1 cellular context compared by ENCODE assay signal in the genomic region with DNA sequence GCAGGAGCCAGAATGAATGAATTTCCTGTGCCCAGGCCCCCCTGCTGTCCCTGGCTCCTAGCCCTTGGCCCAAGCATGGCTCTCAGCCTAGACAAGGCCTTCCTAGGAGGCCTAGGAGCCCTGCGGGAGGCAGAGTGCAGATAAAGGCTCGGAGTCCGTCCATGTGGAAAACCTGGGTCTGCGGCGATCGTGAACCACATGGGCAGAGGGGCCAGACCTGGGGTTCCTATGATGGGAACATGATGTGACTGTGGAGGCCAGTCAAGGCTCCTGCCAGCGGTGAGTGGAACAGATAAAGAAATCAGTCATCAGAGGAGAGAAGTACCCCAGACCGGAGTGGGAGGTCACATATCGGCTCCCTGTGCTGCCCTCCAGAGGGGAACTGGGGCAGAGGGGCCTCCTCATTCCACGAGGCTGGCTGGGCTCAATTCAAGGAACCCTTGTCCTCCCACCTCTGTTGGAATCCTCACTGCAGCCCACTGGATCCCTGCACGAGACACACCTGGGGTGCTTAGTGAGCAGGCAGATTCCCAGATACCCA.
TF ChIP-seq lines count a peak whose summit lies in the region.

No MANE protein-coding gene starts in this region.

TF ChIP-seq in HepG2, 621 proteins besides CTCF, POLR2A, EP300 and RAD21 (continued from another document and continues in another):
- TF ChIP-seq, protein P1, sequence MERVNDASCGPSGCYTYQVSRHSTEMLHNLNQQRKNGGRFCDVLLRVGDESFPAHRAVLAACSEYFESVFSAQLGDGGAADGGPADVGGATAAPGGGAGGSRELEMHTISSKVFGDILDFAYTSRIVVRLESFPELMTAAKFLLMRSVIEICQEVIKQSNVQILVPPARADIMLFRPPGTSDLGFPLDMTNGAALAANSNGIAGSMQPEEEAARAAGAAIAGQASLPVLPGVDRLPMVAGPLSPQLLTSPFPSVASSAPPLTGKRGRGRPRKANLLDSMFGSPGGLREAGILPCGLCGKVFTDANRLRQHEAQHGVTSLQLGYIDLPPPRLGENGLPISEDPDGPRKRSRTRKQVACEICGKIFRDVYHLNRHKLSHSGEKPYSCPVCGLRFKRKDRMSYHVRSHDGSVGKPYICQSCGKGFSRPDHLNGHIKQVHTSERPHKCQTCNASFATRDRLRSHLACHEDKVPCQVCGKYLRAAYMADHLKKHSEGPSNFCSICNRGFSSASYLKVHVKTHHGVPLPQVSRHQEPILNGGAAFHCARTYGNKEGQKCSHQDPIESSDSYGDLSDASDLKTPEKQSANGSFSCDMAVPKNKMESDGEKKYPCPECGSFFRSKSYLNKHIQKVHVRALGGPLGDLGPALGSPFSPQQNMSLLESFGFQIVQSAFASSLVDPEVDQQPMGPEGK (CRISPR knock-in tag; IDR thresholded peaks at IDR 0.05): peak; percentile 41; the same call in 1 of the 2 replicates
- TF ChIP-seq ZNF772 (CRISPR knock-in tag; IDR thresholded peaks at IDR 0.05): no peak
- TF ChIP-seq, protein P2, sequence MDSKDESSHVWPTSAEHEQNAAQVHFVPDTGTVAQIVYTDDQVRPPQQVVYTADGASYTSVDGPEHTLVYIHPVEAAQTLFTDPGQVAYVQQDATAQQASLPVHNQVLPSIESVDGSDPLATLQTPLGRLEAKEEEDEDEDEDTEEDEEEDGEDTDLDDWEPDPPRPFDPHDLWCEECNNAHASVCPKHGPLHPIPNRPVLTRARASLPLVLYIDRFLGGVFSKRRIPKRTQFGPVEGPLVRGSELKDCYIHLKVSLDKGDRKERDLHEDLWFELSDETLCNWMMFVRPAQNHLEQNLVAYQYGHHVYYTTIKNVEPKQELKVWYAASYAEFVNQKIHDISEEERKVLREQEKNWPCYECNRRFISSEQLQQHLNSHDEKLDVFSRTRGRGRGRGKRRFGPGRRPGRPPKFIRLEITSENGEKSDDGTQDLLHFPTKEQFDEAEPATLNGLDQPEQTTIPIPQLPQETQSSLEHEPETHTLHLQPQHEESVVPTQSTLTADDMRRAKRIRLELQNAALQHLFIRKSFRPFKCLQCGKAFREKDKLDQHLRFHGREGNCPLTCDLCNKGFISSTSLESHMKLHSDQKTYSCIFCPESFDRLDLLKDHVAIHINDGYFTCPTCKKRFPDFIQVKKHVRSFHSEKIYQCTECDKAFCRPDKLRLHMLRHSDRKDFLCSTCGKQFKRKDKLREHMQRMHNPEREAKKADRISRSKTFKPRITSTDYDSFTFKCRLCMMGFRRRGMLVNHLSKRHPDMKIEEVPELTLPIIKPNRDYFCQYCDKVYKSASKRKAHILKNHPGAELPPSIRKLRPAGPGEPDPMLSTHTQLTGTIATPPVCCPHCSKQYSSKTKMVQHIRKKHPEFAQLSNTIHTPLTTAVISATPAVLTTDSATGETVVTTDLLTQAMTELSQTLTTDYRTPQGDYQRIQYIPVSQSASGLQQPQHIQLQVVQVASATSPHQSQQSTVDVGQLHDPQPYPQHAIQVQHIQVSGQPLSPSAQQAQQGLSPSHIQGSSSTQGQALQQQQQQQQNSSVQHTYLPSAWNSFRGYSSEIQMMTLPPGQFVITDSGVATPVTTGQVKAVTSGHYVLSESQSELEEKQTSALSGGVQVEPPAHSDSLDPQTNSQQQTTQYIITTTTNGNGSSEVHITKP (CRISPR knock-in tag; IDR thresholded peaks at IDR 0.05; ENCODE audit: low read depth): no peak
- 0 out of 2 replicates have a peak, but pooled peaks have one; percentile 32 for TF ChIP-seq BCL6 (CRISPR knock-in tag; IDR thresholded peaks at IDR 0.05)
- no peak for TF ChIP-seq PLRG1 (conservative IDR thresholded peaks at IDR 0.05)
- TF ChIP-seq JARID2 (CRISPR knock-in tag; IDR thresholded peaks at IDR 0.05; ENCODE audit: insufficient replicate concordance): no peak
- TF ChIP-seq, protein P3, sequence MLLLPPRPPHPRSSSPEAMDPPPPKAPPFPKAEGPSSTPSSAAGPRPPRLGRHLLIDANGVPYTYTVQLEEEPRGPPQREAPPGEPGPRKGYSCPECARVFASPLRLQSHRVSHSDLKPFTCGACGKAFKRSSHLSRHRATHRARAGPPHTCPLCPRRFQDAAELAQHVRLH (CRISPR knock-in tag; IDR thresholded peaks at IDR 0.05; ENCODE audit: borderline replicate concordance, low read depth): peak; percentile 48; the same call in 1 of the 2 replicates
- TF ChIP-seq ZNF782 (CRISPR knock-in tag; IDR thresholded peaks at IDR 0.05; ENCODE audit: borderline replicate concordance): peak; percentile 48; the same call in 1 of the 2 replicates
- no peak for TF ChIP-seq ZNF747 (CRISPR knock-in tag; IDR thresholded peaks at IDR 0.05; ENCODE audit: borderline replicate concordance)
- TF ChIP-seq KLF16 (CRISPR knock-in tag; IDR thresholded peaks at IDR 0.05): no peak
- TF ChIP-seq, protein P4, sequence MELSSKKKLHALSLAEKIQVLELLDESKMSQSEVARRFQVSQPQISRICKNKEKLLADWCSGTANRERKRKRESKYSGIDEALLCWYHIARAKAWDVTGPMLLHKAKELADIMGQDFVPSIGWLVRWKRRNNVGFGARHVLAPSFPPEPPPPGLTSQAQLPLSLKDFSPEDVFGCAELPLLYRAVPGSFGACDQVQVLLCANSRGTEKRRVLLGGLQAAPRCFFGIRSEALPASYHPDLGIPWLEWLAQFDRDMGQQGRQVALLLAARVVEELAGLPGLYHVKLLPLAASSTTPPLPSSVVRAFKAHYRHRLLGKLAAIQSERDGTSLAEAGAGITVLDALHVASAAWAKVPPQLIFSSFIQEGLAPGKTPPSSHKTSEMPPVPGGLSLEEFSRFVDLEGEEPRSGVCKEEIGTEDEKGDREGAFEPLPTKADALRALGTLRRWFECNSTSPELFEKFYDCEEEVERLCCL (CRISPR knock-in tag; IDR thresholded peaks at IDR 0.05; ENCODE audit: borderline replicate concordance): no peak
- no peak for TF ChIP-seq TP53 (CRISPR knock-in tag; conservative IDR thresholded peaks at IDR 0.05)
- TF ChIP-seq ZNF552 (CRISPR knock-in tag; IDR thresholded peaks at IDR 0.05; ENCODE audit: borderline replicate concordance): no peak
- TF ChIP-seq, protein P5, sequence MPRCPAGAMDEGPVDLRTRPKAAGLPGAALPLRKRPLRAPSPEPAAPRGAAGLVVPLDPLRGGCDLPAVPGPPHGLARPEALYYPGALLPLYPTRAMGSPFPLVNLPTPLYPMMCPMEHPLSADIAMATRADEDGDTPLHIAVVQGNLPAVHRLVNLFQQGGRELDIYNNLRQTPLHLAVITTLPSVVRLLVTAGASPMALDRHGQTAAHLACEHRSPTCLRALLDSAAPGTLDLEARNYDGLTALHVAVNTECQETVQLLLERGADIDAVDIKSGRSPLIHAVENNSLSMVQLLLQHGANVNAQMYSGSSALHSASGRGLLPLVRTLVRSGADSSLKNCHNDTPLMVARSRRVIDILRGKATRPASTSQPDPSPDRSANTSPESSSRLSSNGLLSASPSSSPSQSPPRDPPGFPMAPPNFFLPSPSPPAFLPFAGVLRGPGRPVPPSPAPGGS (CRISPR knock-in tag; IDR thresholded peaks at IDR 0.05): no peak
- TF ChIP-seq NBN (conservative IDR thresholded peaks at IDR 0.05): no peak
- TF ChIP-seq ZFP1 (CRISPR knock-in tag; IDR thresholded peaks at IDR 0.05): no peak
- no peak for TF ChIP-seq ZNF235 (CRISPR knock-in tag; IDR thresholded peaks at IDR 0.05; ENCODE audit: borderline replicate concordance)
- TF ChIP-seq, protein P6, sequence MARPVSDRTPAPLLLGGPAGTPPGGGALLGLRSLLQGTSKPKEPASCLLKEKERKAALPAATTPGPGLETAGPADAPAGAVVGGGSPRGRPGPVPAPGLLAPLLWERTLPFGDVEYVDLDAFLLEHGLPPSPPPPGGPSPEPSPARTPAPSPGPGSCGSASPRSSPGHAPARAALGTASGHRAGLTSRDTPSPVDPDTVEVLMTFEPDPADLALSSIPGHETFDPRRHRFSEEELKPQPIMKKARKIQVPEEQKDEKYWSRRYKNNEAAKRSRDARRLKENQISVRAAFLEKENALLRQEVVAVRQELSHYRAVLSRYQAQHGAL (CRISPR knock-in tag; IDR thresholded peaks at IDR 0.05; ENCODE audit: not compliant biosample characterization): no peak
- TF ChIP-seq ZNF773 (CRISPR knock-in tag; IDR thresholded peaks at IDR 0.05; ENCODE audit: borderline replicate concordance): no peak
- TF ChIP-seq ZFP36L1 (CRISPR knock-in tag; IDR thresholded peaks at IDR 0.05): no peak
- TF ChIP-seq ZEB1 (IDR thresholded peaks at IDR 0.05; ENCODE audit: insufficient replicate concordance, low read depth): no peak
- TF ChIP-seq, protein P7, sequence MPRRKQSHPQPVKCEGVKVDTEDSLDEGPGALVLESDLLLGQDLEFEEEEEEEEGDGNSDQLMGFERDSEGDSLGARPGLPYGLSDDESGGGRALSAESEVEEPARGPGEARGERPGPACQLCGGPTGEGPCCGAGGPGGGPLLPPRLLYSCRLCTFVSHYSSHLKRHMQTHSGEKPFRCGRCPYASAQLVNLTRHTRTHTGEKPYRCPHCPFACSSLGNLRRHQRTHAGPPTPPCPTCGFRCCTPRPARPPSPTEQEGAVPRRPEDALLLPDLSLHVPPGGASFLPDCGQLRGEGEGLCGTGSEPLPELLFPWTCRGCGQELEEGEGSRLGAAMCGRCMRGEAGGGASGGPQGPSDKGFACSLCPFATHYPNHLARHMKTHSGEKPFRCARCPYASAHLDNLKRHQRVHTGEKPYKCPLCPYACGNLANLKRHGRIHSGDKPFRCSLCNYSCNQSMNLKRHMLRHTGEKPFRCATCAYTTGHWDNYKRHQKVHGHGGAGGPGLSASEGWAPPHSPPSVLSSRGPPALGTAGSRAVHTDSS (CRISPR knock-in tag; conservative IDR thresholded peaks at IDR 0.05): no peak
- TF ChIP-seq THYN1 (CRISPR knock-in tag; IDR thresholded peaks at IDR 0.05; ENCODE audit: borderline replicate concordance, low read depth): no peak
- TF ChIP-seq, protein P8, sequence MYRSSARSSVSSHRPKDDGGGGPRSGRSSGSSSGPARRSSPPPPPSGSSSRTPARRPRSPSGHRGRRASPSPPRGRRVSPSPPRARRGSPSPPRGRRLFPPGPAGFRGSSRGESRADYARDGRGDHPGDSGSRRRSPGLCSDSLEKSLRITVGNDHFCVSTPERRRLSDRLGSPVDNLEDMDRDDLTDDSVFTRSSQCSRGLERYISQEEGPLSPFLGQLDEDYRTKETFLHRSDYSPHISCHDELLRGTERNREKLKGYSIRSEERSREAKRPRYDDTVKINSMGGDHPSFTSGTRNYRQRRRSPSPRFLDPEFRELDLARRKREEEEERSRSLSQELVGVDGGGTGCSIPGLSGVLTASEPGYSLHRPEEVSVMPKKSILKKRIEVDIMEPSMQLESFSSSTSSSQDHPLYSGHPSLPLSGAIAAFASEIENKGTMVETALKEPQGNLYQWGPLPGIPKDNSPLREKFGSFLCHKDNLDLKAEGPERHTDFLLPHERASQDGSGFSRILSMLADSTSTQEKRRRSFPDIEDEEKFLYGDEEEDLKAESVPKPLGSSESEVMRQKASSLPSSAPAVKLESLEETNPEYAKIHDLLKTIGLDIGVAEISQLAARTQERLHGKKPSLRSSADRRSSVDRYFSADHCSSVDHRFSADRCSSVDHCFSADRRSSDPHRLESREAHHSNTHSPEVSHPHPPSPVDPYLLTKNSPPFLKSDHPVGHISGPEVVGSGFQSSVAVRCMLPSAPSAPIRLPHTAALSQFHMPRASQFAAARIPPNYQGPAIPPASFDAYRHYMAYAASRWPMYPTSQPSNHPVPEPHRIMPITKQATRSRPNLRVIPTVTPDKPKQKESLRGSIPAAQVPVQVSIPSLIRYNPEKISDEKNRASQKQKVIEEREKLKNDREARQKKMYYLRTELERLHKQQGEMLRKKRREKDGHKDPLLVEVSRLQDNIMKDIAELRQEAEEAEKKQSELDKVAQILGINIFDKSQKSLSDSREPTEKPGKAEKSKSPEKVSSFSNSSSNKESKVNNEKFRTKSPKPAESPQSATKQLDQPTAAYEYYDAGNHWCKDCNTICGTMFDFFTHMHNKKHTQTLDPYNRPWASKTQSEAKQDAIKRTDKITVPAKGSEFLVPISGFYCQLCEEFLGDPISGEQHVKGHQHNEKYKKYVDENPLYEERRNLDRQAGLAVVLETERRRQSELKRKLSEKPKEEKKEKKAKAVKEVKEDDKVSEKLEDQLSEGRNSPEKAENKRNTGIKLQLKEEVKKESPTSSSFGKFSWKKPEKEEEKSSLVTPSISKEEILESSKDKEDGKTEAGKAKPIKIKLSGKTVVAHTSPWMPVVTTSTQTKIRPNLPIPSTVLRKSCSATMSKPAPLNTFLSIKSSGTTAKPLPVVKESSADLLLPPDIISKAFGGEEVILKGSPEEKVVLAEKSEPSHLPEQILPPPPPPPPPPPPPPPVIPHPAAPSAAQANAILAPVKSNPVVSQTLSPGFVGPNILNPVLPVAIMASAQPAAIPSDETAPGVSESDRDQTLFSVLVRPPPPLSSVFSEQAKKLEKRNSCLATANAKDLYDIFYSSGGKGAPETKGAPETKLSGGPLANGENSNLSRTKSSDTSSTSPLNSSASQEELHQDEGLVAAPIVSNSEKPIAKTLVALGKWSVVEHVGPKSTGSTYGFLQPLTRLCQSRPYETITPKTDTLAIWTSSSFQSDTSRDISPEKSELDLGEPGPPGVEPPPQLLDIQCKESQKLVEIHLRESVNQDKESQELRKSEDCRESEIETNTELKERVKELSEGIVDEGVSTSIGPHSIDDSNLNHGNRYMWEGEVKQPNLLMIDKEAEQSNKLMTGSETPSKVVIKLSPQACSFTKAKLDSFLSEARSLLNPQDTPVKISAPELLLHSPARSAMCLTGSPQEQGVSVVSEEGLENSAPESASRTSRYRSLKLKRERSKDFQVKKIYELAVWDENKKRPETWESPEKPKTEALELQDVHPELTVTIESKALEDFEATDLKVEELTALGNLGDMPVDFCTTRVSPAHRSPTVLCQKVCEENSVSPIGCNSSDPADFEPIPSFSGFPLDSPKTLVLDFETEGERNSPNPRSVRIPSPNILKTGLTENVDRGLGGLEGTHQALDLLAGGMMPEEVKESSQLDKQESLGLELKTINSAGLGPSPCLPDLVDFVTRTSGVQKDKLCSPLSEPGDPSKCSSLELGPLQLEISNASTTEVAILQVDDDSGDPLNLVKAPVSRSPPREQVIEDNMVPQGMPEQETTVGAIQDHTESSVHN (CRISPR knock-in tag; IDR thresholded peaks at IDR 0.05): no peak
- no peak for TF ChIP-seq SOX13 (IDR thresholded peaks at IDR 0.05)
- no peak for TF ChIP-seq SOX13 (CRISPR knock-in tag; conservative IDR thresholded peaks at IDR 0.05 in 1 of 2, IDR thresholded peaks at IDR 0.05 in 1 of 2)
- no peak for TF ChIP-seq NR3C1 (CRISPR knock-in tag; IDR thresholded peaks at IDR 0.05)
- no peak for TF ChIP-seq SKI (IDR thresholded peaks at IDR 0.05; ENCODE audit: partially characterized antibody)
- TF ChIP-seq, protein P9, sequence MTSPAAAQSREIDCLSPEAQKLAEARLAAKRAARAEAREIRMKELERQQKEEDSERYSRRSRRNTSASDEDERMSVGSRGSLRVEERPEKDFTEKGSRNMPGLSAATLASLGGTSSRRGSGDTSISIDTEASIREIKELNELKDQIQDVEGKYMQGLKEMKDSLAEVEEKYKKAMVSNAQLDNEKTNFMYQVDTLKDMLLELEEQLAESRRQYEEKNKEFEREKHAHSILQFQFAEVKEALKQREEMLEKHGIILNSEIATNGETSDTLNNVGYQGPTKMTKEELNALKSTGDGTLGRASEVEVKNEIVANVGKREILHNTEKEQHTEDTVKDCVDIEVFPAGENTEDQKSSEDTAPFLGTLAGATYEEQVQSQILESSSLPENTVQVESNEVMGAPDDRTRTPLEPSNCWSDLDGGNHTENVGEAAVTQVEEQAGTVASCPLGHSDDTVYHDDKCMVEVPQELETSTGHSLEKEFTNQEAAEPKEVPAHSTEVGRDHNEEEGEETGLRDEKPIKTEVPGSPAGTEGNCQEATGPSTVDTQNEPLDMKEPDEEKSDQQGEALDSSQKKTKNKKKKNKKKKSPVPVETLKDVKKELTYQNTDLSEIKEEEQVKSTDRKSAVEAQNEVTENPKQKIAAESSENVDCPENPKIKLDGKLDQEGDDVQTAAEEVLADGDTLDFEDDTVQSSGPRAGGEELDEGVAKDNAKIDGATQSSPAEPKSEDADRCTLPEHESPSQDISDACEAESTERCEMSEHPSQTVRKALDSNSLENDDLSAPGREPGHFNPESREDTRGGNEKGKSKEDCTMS (CRISPR knock-in tag; conservative IDR thresholded peaks at IDR 0.05): no peak
- TF ChIP-seq RFXAP (CRISPR knock-in tag; IDR thresholded peaks at IDR 0.05; ENCODE audit: borderline replicate concordance): no peak; the same call in 1 of the 2 replicates
- 0 out of 2 replicates have a peak, but pooled peaks have one; percentile 42 for TF ChIP-seq ZSCAN29 (CRISPR knock-in tag; conservative IDR thresholded peaks at IDR 0.05)
- 0 out of 2 replicates have a peak, but pooled peaks have one; percentile 20 for TF ChIP-seq ZSCAN25 (CRISPR knock-in tag; IDR thresholded peaks at IDR 0.05)
